ENCODE assay signal across 29 cellular contexts in the genomic region with DNA sequence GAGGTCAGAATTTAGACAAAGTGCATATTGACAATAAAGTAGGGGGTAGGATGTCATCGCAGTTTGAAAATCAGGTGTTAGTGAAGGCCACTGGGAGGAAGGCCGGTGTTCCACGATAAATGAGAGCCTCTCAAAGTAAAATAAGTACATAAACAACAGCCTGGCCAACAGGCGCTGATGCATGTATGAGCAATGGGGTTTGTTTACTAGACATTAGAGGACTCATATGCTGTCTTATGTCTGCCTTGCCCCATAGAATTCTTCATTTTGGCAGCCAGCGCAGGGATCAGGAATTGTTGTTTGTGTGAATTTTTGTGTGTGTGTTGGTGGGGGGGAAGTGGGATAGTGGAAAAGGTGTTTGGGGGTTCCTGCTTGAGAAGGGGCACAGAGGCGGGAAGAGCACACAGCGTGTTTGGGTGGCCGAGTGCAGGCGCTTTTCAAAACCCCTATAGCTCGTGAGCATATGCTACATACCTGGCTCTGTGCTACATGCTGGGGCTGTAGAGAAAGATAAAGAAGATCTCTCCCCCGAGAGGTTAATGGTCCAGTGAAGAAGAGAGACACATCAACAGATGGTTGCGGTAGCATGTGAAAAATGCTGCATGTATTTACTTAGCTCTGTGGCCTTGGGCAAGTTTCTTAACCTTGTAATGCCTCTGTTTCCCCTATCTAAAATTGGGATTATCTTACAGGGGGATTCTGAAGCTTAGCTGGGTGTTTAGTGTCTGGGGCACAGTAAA. TPM values are rescaled to one million over a fixed set of nuclear protein-coding genes. Genes with fewer than 3 reads are reported as not detected.
A peak's percentile ranks its signal among the peaks of the same experiment; 100 is the strongest.
DNase-seq lines count a peak whose midpoint lies in the region; ATAC-seq and TF ChIP-seq lines count a peak whose summit lies in the region.
"Had no signal": no experiment of that assay in that cellular context is flagged by ENCODE, and none has a peak within 500 bp of the region (broad histone marks: within the 10 kb centered on the region; RNA-seq: fewer than 3 reads in every experiment).

No MANE protein-coding gene starts in this region.

- peaks cover 44 to 57% of the 10 kb centered on the region in 2 donors for H3K4me1 Mint-ChIP-seq in stimulated activated naive B cell treated with anti-CD40 and anti-IgM and Interleukin-4, amounts not matched to agents 10 μg/mL and 1 μg/mL and 100 μg/mL, for 72 hours
- peaks cover 8% of the 10 kb centered on the region for H3K4me1 Mint-ChIP-seq in osteocyte (ENCODE audit: unreplicated experiment)

- peaks cover 14% of the 10 kb centered on the region for H3K4me1 ChIP-seq in SJSA1 (replicated peaks)

- DNase-seq in NCI-H2171 treated with DMSO at 0.1 percent for 48 hours (lab: John Stamatoyannopoulos, UW) (peak; percentile 27), NCI-H2171 (lab: John Stamatoyannopoulos, UW) (no peak), SJSA1 (ENCODE audit: low read depth in 1 of 2, low spot score in 2 of 2) (peak; percentile 47 to 50), fibroblast of villous mesenchyme (ENCODE audit: low read depth) (peak; percentile 72), GM19240 (ENCODE audit: insufficient read length, low spot score) (no peak), osteocyte (ENCODE audit: extremely low spot score, unreplicated experiment) (no peak)
- DNase-seq in stimulated activated naive B cell treated with anti-CD40 and anti-IgM and Interleukin-4, amounts not matched to agents 10 μg/mL and 1 μg/mL and 100 μg/mL, for 72 hours: no peak
- no peak for DNase-seq in activated T-cell treated with anti-CD3 and anti-CD28 coated beads, Interleukin-2, amount 50 U/mL, for 1 hour
- DNase-seq: activated CD4-positive, alpha-beta T cell treated with anti-CD3 and anti-CD28 coated beads, Interleukin-2, amount 10 ng/mL, durations not matched to agents 24 days and 14 days; activated naive CD4-positive, alpha-beta T cell treated with anti-CD3 and anti-CD28 coated beads, Interleukin-2, amount 10 ng/mL, durations not matched to agents 7 days and 5 days; activated T-cell treated with anti-CD3 and anti-CD28 coated beads, Interleukin-2, amount 50 U/mL, for 72 hours; amniotic stem cell; brain microvascular endothelial cell; CD4-positive, alpha-beta memory T cell; foreskin melanocyte; KBM-7; left cardiac atrium; mesendoderm; MM.1S; NCI-H1417; NCI-H2081; NCI-H345; PC-9; T-helper 9 cell had no signal

- ATAC-seq in stimulated activated naive B cell treated with anti-CD40 and anti-IgM and Interleukin-4, amounts not matched to agents 10 μg/mL and 1 μg/mL and 100 μg/mL, for 72 hours (replicated peaks): peak; percentile 33 to 44
- ATAC-seq: activated T-cell treated with anti-CD3 and anti-CD28 coated beads, Interleukin-2, amount 50 U/mL, for 72 hours; left cardiac atrium; Right ventricle myocardium inferior had no signal

- peaks cover 0 to 3% of the 10 kb centered on the region in 2 donors for H3K36me3 Mint-ChIP-seq in stimulated activated naive B cell treated with anti-CD40 and anti-IgM and Interleukin-4, amounts not matched to agents 10 μg/mL and 1 μg/mL and 100 μg/mL, for 72 hours
- peaks cover 6% of the 10 kb centered on the region for H3K36me3 Mint-ChIP-seq in osteocyte (ENCODE audit: unreplicated experiment)

- H3K27ac ChIP-seq in SJSA1: no peak overlapping the region
- H3K27ac ChIP-seq: 22Rv1, brain microvascular endothelial cell, neutrophil, PC-9, thoracic aorta had no signal

- H3K4me3 ChIP-seq in SJSA1 (no peak overlapping the region), fibroblast of villous mesenchyme (ENCODE audit: low read depth, low read length) (no peak overlapping the region)
- H3K4me3 ChIP-seq: PC-9, thoracic aorta had no signal

- H3K27me3 ChIP-seq in SJSA1 (replicated peaks): no peaks in the 10 kb centered on the region
- H3K27me3 ChIP-seq: brain microvascular endothelial cell, neutrophil had no signal

- no peak overlapping the region for H3K4me3 Mint-ChIP-seq in stimulated activated naive B cell treated with anti-CD40 and anti-IgM and Interleukin-4, amounts not matched to agents 10 μg/mL and 1 μg/mL and 100 μg/mL, for 72 hours
- no peak overlapping the region for H3K4me3 Mint-ChIP-seq in osteocyte (ENCODE audit: unreplicated experiment)
- H3K4me3 Mint-ChIP-seq: activated CD4-positive, alpha-beta T cell treated with anti-CD3 and anti-CD28 coated beads, Interleukin-2, amount 10 ng/mL, durations not matched to agents 24 days and 14 days; activated naive CD4-positive, alpha-beta T cell treated with anti-CD3 and anti-CD28 coated beads, Interleukin-2, amount 10 ng/mL, durations not matched to agents 7 days and 5 days; activated T-cell treated with anti-CD3 and anti-CD28 coated beads, Interleukin-2, amount 50 U/mL, for 72 hours; CD4-positive, alpha-beta memory T cell; stimulated activated naive CD8-positive, alpha-beta T cell treated with anti-CD3 and anti-CD28 coated beads, Interleukin-15, Interleukin-2, amounts not matched to agents 100 ng/mL and 50 ng/mL, for 24 hours had no signal

- no peaks in the 10 kb centered on the region for H3K27me3 Mint-ChIP-seq in stimulated activated naive B cell treated with anti-CD40 and anti-IgM and Interleukin-4, amounts not matched to agents 10 μg/mL and 1 μg/mL and 100 μg/mL, for 72 hours
- no peaks in the 10 kb centered on the region for H3K27me3 Mint-ChIP-seq in osteocyte (ENCODE audit: unreplicated experiment)
- H3K27me3 Mint-ChIP-seq: activated naive CD4-positive, alpha-beta T cell treated with anti-CD3 and anti-CD28 coated beads, Interleukin-2, amount 10 ng/mL, durations not matched to agents 7 days and 5 days; CD4-positive, alpha-beta memory T cell; stimulated activated naive CD8-positive, alpha-beta T cell treated with anti-CD3 and anti-CD28 coated beads, Interleukin-15, Interleukin-2, amounts not matched to agents 100 ng/mL and 50 ng/mL, for 24 hours had no signal

- peak overlapping the region; percentile 16 for H3K27ac Mint-ChIP-seq in stimulated activated naive B cell treated with anti-CD40 and anti-IgM and Interleukin-4, amounts not matched to agents 10 μg/mL and 1 μg/mL and 100 μg/mL, for 72 hours
- no peak overlapping the region for H3K27ac Mint-ChIP-seq in osteocyte (ENCODE audit: unreplicated experiment)
- H3K27ac Mint-ChIP-seq: activated CD4-positive, alpha-beta T cell treated with anti-CD3 and anti-CD28 coated beads, Interleukin-2, amount 10 ng/mL, durations not matched to agents 24 days and 14 days; activated naive CD4-positive, alpha-beta T cell treated with anti-CD3 and anti-CD28 coated beads, Interleukin-2, amount 10 ng/mL, durations not matched to agents 7 days and 5 days; activated T-cell treated with anti-CD3 and anti-CD28 coated beads, Interleukin-2, amount 50 U/mL, for 72 hours; stimulated activated naive CD8-positive, alpha-beta T cell treated with anti-CD3 and anti-CD28 coated beads, Interleukin-15, Interleukin-2, amounts not matched to agents 100 ng/mL and 50 ng/mL, for 24 hours had no signal

- no peaks in the 10 kb centered on the region for H3K9me3 ChIP-seq in SJSA1 (replicated peaks)
- H3K9me3 ChIP-seq: neutrophil, thoracic aorta had no signal

- H3K36me3 ChIP-seq in SJSA1: no peaks in the 10 kb centered on the region
- H3K36me3 ChIP-seq: brain microvascular endothelial cell, neutrophil, thoracic aorta had no signal

- H3K9me3 Mint-ChIP-seq in stimulated activated naive B cell treated with anti-CD40 and anti-IgM and Interleukin-4, amounts not matched to agents 10 μg/mL and 1 μg/mL and 100 μg/mL, for 72 hours: peaks cover 0 to 3% of the 10 kb centered on the region in 2 donors
- peaks cover 8% of the 10 kb centered on the region for H3K9me3 Mint-ChIP-seq in osteocyte (ENCODE audit: unreplicated experiment)

- TF ChIP-seq CTCF in fibroblast of villous mesenchyme (IDR thresholded peaks at IDR 0.05; ENCODE audit: insufficient read depth, low read depth, low read length) (no peak), osteocyte (IDR thresholded peaks at IDR 0.05) (no peak)

RNA-seq across cellular contexts. Expression of a gene that starts 11.5 kb away (rescaled TPM):
- total RNA-seq in SJSA1 (2014; rRNA removed; shearing (Covaris generic)): 6.4 and 10.2 TPM in 2 replicates
- total RNA-seq in fibroblast of villous mesenchyme (27.6 and 27.7 TPM in 2 replicates), osteocyte (18.2 and 19.0 TPM in 2 replicates)

RNA-seq across cellular contexts. Expression of a gene that starts 44.2 kb away (rescaled TPM):
- total RNA-seq in SJSA1 (2014; rRNA removed; shearing (Covaris generic)): 31.5 and 73.3 TPM in 2 replicates
- total RNA-seq in fibroblast of villous mesenchyme (12.9 and 23.3 TPM in 2 replicates), osteocyte (23.9 and 26.6 TPM in 2 replicates)

Comparison
In these comparisons a context has a peak if more than half of its experiments do, and no peak if none do; other contexts are left out.
1. DNase-seq: peak in NCI-H2171 treated with DMSO at 0.1 percent for 48 hours (single experiment), SJSA1 (2 of 2) and fibroblast of villous mesenchyme (single experiment); none in NCI-H2171 (single experiment), stimulated activated naive B cell treated with anti-CD40 and anti-IgM and Interleukin-4, amounts not matched to agents 10 μg/mL and 1 μg/mL and 100 μg/mL, for 72 hours (single experiment), GM19240 (single experiment), osteocyte (single experiment) and activated T-cell treated with anti-CD3 and anti-CD28 coated beads, Interleukin-2, amount 50 U/mL, for 1 hour (single experiment).